Comparison of ENCODE assay signal across 26 cellular contexts in the genomic region with DNA sequence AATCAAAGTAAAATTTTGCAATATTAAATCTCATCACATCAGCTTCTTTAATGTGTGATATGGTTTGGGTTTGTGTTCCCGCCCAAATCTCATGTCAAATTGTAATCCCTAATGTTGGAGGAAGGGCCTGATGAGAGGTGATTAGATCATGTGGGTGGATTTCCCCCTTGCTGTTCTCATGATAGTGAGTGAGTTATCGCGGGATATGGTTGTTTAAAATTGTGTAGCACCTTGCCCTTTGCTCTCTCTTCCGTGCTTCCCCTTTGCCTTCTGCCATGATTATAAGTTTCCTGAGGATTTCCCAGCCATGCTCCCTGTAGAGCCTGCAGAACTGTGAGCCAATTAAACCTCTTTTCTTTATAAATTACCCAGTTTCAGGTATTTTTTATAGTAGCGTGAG.
"Had no signal": no experiment of that assay in that cellular context is flagged by ENCODE, and none has a peak within 500 bp of the region (broad histone marks: within the 10 kb centered on the region; RNA-seq: fewer than 3 reads in every experiment).

No MANE protein-coding gene starts in this region.

- H3K27ac ChIP-seq: neural progenitor cell, ovary, parathyroid adenoma, psoas muscle, right lobe of liver, sigmoid colon, stomach, suprapubic skin, testis, tibial artery, transverse colon, upper lobe of left lung, vagina had no signal

- H3K9me3 ChIP-seq: ovary, psoas muscle, right lobe of liver, sigmoid colon, stomach, suprapubic skin, testis, tibial artery, transverse colon, upper lobe of left lung, vagina had no signal

- H3K4me3 ChIP-seq: neural progenitor cell, ovary, psoas muscle, right lobe of liver, sigmoid colon, stomach, suprapubic skin, testis, tibial artery, transverse colon, upper lobe of left lung, vagina had no signal

- H3K9ac ChIP-seq: neural progenitor cell, parathyroid adenoma had no signal

- H3K27me3 ChIP-seq: ovary, right lobe of liver, sigmoid colon, testis, tibial artery, transverse colon, upper lobe of left lung, vagina had no signal

- FAIRE-seq: small intestine, urothelium cell line had no signal

- H3K36me3 ChIP-seq: neural progenitor cell, ovary, right lobe of liver, sigmoid colon, stomach, suprapubic skin, tibial artery, transverse colon, upper lobe of left lung, vagina had no signal

- H2AFZ ChIP-seq: neural progenitor cell, parathyroid adenoma had no signal

- H3K79me2 ChIP-seq: parathyroid adenoma had no signal

- DNase-seq: natural killer cell; occipital lobe; ovary; posterior cingulate gyrus; psoas muscle; right cardiac atrium; right lobe of liver; sigmoid colon; stimulated activated CD4-positive, alpha-beta T cell treated with anti-CD3 and anti-CD28 coated beads, Interleukin-15, amount 100 ng/mL, for 24 hours; stimulated activated CD4-positive, alpha-beta T cell treated with anti-CD3 and anti-CD28 coated beads, Interleukin-2, amount 100 ng/mL, for 24 hours; stimulated activated CD4-positive, alpha-beta T cell treated with anti-CD3 and anti-CD28 coated beads, Interleukin-2, amount 100 ng/mL, for 48 hours; stimulated activated CD4-positive, alpha-beta T cell treated with anti-CD3 and anti-CD28 coated beads, Interleukin-4, amount 100 ng/mL, for 24 hours; stimulated activated naive B cell treated with anti-CD40 and anti-IgM and Interleukin-4, amounts not matched to agents 10 μg/mL and 1 μg/mL and 100 μg/mL, for 72 hours; stimulated activated naive CD4-positive, alpha-beta T cell treated with Interleukin-2 at 50 U/mL for 16 hours; stomach; testis; tibial artery; transverse colon; upper lobe of left lung had no signal

- H3K4me2 ChIP-seq: neural progenitor cell had no signal

- H3K4me1 ChIP-seq: neural progenitor cell, parathyroid adenoma, psoas muscle, sigmoid colon, stomach, suprapubic skin, testis, tibial artery, transverse colon, upper lobe of left lung, vagina had no signal

- ATAC-seq: natural killer cell; psoas muscle; right cardiac atrium; right lobe of liver; stimulated activated effector memory CD8-positive, alpha-beta T cell treated with anti-CD3 and anti-CD28 coated beads, Interleukin-12 subunit alpha, Interleukin-12 subunit beta, amount 100 ng/mL, for 72 hours; stimulated activated naive B cell treated with anti-CD40 and anti-IgM and Interleukin-4, amounts not matched to agents 10 μg/mL and 1 μg/mL and 100 μg/mL, for 72 hours had no signal
